1 cellular context compared by ENCODE assay signal in the genomic region with DNA sequence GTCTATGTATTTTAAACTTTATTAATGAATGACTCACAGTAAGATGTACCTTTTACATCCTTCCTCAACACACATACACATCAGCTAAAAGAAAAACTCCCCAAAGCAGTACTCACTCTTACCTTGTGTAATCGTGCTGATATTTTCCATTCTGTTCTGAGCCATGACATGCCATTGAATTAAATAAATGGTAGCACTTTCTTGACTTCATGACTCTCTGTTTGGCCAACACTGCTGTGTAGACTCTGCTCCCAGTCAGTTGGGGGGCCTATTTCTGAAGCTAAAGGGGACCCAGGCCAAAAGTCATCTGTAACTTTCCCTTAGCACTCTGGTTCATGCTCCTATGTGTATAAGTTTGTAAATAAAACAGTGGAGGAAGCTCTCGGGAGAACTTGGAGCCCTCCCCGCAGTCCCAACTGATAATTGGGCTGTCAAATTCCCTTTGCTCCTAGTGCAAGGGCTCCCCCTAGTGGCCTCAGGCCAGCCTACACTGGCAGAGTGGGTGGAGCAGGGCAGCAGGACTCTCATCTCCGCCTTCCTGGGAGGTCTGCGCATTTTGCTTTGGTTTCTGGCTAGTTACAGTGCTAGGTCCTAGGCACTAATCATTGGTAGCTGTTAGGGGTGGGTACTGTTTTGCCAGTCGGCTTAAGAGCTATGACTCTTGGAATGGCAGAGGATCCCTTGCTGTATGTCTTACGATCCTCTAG.
A peak's percentile ranks its signal among the peaks of the same experiment; 100 is the strongest.
TF ChIP-seq lines count a peak whose summit lies in the region.

No MANE protein-coding gene starts in this region.

TF ChIP-seq in HepG2, 621 proteins besides CTCF, POLR2A, EP300 and RAD21 (continued from another document and continues in another):
- TF ChIP-seq HINFP (CRISPR knock-in tag; IDR thresholded peaks at IDR 0.05; ENCODE audit: low read depth): 0 out of 2 replicates have a peak, but pooled peaks have one; percentile 51
- no peak for TF ChIP-seq GFI1 (CRISPR knock-in tag; IDR thresholded peaks at IDR 0.05; ENCODE audit: borderline replicate concordance)
- TF ChIP-seq ZNF12 (CRISPR knock-in tag; IDR thresholded peaks at IDR 0.05): no peak
- no peak for TF ChIP-seq NR3C1 (CRISPR knock-in tag; IDR thresholded peaks at IDR 0.05)
- no peak for TF ChIP-seq YEATS2 (CRISPR knock-in tag; IDR thresholded peaks at IDR 0.05; ENCODE audit: borderline replicate concordance)
- TF ChIP-seq NFE2L1 (CRISPR knock-in tag; IDR thresholded peaks at IDR 0.05; ENCODE audit: borderline replicate concordance): no peak
- TF ChIP-seq JDP2 (CRISPR knock-in tag; IDR thresholded peaks at IDR 0.05; ENCODE audit: borderline replicate concordance): no peak
- TF ChIP-seq ZBTB20 (CRISPR knock-in tag; IDR thresholded peaks at IDR 0.05; ENCODE audit: borderline replicate concordance, low read depth): no peak; the same call in 1 of the 2 replicates
- peak in 1 of 2 experiments; percentile 49; a peak in 1 of 4 replicates for TF ChIP-seq KLF16 (CRISPR knock-in tag; IDR thresholded peaks at IDR 0.05)
- peak; percentile 44; the same call in 1 of the 2 replicates for TF ChIP-seq IKZF5 (CRISPR knock-in tag; IDR thresholded peaks at IDR 0.05)
- no peak for TF ChIP-seq STAT5B (CRISPR knock-in tag; IDR thresholded peaks at IDR 0.05)
- TF ChIP-seq, protein P1, sequence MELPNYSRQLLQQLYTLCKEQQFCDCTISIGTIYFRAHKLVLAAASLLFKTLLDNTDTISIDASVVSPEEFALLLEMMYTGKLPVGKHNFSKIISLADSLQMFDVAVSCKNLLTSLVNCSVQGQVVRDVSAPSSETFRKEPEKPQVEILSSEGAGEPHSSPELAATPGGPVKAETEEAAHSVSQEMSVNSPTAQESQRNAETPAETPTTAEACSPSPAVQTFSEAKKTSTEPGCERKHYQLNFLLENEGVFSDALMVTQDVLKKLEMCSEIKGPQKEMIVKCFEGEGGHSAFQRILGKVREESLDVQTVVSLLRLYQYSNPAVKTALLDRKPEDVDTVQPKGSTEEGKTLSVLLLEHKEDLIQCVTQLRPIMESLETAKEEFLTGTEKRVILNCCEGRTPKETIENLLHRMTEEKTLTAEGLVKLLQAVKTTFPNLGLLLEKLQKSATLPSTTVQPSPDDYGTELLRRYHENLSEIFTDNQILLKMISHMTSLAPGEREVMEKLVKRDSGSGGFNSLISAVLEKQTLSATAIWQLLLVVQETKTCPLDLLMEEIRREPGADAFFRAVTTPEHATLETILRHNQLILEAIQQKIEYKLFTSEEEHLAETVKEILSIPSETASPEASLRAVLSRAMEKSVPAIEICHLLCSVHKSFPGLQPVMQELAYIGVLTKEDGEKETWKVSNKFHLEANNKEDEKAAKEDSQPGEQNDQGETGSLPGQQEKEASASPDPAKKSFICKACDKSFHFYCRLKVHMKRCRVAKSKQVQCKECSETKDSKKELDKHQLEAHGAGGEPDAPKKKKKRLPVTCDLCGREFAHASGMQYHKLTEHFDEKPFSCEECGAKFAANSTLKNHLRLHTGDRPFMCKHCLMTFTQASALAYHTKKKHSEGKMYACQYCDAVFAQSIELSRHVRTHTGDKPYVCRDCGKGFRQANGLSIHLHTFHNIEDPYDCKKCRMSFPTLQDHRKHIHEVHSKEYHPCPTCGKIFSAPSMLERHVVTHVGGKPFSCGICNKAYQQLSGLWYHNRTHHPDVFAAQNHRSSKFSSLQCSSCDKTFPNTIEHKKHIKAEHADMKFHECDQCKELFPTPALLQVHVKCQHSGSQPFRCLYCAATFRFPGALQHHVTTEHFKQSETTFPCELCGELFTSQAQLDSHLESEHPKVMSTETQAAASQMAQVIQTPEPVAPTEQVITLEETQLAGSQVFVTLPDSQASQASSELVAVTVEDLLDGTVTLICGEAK (IDR thresholded peaks at IDR 0.05): no peak
- TF ChIP-seq, protein P1 (CRISPR knock-in tag; IDR thresholded peaks at IDR 0.05): no peak
- no peak for TF ChIP-seq ELF4 (CRISPR knock-in tag; IDR thresholded peaks at IDR 0.05; ENCODE audit: borderline replicate concordance)
- no peak for TF ChIP-seq HBP1 (CRISPR knock-in tag; IDR thresholded peaks at IDR 0.05; ENCODE audit: low read depth)
- no peak; the same call in 1 of the 2 replicates for TF ChIP-seq ZNF558 (CRISPR knock-in tag; IDR thresholded peaks at IDR 0.05; ENCODE audit: borderline replicate concordance)
- TF ChIP-seq ZNF652 (CRISPR knock-in tag; IDR thresholded peaks at IDR 0.05; ENCODE audit: borderline replicate concordance, low read depth): no peak
- TF ChIP-seq KDM1A (CRISPR knock-in tag; IDR thresholded peaks at IDR 0.05): no peak
- TF ChIP-seq, protein P2, sequence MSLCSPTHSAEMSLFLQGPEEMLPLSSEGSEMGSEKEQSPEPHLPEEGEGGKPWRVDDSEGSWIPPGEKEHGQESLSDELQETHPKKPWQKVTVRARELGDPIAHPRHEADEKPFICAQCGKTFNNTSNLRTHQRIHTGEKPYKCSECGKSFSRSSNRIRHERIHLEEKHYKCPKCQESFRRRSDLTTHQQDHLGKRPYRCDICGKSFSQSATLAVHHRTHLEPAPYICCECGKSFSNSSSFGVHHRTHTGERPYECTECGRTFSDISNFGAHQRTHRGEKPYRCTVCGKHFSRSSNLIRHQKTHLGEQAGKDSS (CRISPR knock-in tag; IDR thresholded peaks at IDR 0.05; ENCODE audit: borderline replicate concordance, low read depth): 0 out of 2 replicates have a peak, but pooled peaks have one; percentile 37
- TF ChIP-seq, protein P3, sequence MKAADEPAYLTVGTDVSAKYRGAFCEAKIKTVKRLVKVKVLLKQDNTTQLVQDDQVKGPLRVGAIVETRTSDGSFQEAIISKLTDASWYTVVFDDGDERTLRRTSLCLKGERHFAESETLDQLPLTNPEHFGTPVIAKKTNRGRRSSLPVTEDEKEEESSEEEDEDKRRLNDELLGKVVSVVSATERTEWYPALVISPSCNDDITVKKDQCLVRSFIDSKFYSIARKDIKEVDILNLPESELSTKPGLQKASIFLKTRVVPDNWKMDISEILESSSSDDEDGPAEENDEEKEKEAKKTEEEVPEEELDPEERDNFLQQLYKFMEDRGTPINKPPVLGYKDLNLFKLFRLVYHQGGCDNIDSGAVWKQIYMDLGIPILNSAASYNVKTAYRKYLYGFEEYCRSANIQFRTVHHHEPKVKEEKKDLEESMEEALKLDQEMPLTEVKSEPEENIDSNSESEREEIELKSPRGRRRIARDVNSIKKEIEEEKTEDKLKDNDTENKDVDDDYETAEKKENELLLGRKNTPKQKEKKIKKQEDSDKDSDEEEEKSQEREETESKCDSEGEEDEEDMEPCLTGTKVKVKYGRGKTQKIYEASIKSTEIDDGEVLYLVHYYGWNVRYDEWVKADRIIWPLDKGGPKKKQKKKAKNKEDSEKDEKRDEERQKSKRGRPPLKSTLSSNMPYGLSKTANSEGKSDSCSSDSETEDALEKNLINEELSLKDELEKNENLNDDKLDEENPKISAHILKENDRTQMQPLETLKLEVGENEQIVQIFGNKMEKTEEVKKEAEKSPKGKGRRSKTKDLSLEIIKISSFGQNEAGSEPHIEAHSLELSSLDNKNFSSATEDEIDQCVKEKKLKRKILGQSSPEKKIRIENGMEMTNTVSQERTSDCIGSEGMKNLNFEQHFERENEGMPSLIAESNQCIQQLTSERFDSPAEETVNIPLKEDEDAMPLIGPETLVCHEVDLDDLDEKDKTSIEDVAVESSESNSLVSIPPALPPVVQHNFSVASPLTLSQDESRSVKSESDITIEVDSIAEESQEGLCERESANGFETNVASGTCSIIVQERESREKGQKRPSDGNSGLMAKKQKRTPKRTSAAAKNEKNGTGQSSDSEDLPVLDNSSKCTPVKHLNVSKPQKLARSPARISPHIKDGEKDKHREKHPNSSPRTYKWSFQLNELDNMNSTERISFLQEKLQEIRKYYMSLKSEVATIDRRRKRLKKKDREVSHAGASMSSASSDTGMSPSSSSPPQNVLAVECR (CRISPR knock-in tag; IDR thresholded peaks at IDR 0.05; ENCODE audit: borderline replicate concordance): peak; percentile 70; the same call in 1 of the 2 replicates
- TF ChIP-seq ZNF124 (CRISPR knock-in tag; IDR thresholded peaks at IDR 0.05): no peak
- TF ChIP-seq ZNF101 (CRISPR knock-in tag; IDR thresholded peaks at IDR 0.05; ENCODE audit: borderline replicate concordance, low read depth): no peak
- TF ChIP-seq ZNF563 (CRISPR knock-in tag; IDR thresholded peaks at IDR 0.05): no peak
- TF ChIP-seq, protein P4, sequence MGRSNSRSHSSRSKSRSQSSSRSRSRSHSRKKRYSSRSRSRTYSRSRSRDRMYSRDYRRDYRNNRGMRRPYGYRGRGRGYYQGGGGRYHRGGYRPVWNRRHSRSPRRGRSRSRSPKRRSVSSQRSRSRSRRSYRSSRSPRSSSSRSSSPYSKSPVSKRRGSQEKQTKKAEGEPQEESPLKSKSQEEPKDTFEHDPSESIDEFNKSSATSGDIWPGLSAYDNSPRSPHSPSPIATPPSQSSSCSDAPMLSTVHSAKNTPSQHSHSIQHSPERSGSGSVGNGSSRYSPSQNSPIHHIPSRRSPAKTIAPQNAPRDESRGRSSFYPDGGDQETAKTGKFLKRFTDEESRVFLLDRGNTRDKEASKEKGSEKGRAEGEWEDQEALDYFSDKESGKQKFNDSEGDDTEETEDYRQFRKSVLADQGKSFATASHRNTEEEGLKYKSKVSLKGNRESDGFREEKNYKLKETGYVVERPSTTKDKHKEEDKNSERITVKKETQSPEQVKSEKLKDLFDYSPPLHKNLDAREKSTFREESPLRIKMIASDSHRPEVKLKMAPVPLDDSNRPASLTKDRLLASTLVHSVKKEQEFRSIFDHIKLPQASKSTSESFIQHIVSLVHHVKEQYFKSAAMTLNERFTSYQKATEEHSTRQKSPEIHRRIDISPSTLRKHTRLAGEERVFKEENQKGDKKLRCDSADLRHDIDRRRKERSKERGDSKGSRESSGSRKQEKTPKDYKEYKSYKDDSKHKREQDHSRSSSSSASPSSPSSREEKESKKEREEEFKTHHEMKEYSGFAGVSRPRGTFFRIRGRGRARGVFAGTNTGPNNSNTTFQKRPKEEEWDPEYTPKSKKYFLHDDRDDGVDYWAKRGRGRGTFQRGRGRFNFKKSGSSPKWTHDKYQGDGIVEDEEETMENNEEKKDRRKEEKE (IDR thresholded peaks at IDR 0.05): no peak
- TF ChIP-seq, protein P5, sequence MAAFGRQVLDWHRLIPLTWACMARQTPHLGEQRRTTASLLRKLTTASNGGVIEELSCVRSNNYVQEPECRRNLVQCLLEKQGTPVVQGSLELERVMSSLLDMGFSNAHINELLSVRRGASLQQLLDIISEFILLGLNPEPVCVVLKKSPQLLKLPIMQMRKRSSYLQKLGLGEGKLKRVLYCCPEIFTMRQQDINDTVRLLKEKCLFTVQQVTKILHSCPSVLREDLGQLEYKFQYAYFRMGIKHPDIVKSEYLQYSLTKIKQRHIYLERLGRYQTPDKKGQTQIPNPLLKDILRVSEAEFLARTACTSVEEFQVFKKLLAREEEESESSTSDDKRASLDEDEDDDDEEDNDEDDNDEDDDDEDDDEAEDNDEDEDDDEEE (CRISPR knock-in tag; IDR thresholded peaks at IDR 0.05): no peak
- TF ChIP-seq TP53 (CRISPR knock-in tag; conservative IDR thresholded peaks at IDR 0.05): no peak
- TF ChIP-seq MTA1 (CRISPR knock-in tag; IDR thresholded peaks at IDR 0.05; ENCODE audit: borderline replicate concordance): peak; percentile 22; the same call in 1 of the 2 replicates
- no peak for TF ChIP-seq REL (CRISPR knock-in tag; conservative IDR thresholded peaks at IDR 0.05)
